14 cellular contexts compared by ENCODE assay signal in the genomic region with DNA sequence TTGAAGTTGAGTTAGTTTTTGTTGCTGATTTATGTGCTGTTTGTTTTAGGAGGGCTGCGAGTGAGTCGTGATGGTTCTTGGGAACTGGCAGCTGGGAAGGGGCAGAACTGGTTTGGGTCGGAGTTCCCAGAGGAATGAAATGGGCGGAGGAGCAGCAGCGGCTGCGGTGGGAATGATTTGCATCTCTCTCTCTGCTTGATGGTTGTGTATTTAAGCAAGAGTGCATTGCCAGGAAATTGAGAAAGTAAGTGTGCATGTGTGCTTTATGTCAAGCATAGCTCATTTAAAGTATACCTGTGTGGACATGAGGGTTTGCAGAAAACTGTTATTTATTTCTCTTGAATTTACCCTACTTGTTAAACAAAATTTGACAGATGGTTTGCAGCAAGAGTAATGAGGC.
DNase-seq lines count a peak whose midpoint lies in the region; ATAC-seq and TF ChIP-seq lines count a peak whose summit lies in the region.
"Had no signal": no experiment of that assay in that cellular context is flagged by ENCODE, and none has a peak within 500 bp of the region (broad histone marks: within the 10 kb centered on the region; RNA-seq: fewer than 3 reads in every experiment).

No MANE protein-coding gene starts in this region.

- DNase-seq in DMS53 (lab: John Stamatoyannopoulos, UW) (peak; percentile 82), NCI-H2029 treated with DMSO at 0.1 percent for 48 hours (lab: John Stamatoyannopoulos, UW) (peak; percentile 5), fibroblast of lung (ENCODE audit: low read depth in 2 of 2) (peak; percentile 54 to 78), osteoblast (ENCODE audit: insufficient read length, low spot score, missing footprints) (no peak), occipital lobe (lab: John Stamatoyannopoulos, UW) (no peak), cardiac septum (ENCODE audit: low spot score) (no peak)
- no peak for DNase-seq in activated naive CD8-positive, alpha-beta T cell treated with anti-CD3 and anti-CD28 coated beads, Interleukin-2, amount 50 U/mL, for 24 hours
- DNase-seq: activated CD8-positive, alpha-beta memory T cell treated with anti-CD3 and anti-CD28 coated beads, Interleukin-2, amount 10 ng/mL, durations not matched to agents 7 days and 5 days; C1 segment of cervical spinal cord; effector memory CD4-positive, alpha-beta T cell; NCI-H1930; RPMI8226; small intestine had no signal

- no peak overlapping the region for H3K9ac ChIP-seq in fibroblast of lung (ENCODE audit: insufficient read depth, low read length)

- H2AFZ ChIP-seq in fibroblast of lung (ENCODE audit: low read length) = no peak overlapping the region
- no peak overlapping the region for H2AFZ ChIP-seq in osteoblast (ENCODE audit: low read length)

- peaks cover 13% of the 10 kb centered on the region for H3K9me3 Mint-ChIP-seq in activated naive CD8-positive, alpha-beta T cell treated with anti-CD3 and anti-CD28 coated beads, Interleukin-2, amount 50 U/mL, for 24 hours

- no peaks in the 10 kb centered on the region for H3K36me3 Mint-ChIP-seq in activated naive CD8-positive, alpha-beta T cell treated with anti-CD3 and anti-CD28 coated beads, Interleukin-2, amount 50 U/mL, for 24 hours (ENCODE audit: low read depth)
- H3K36me3 Mint-ChIP-seq: activated CD8-positive, alpha-beta memory T cell treated with anti-CD3 and anti-CD28 coated beads, Interleukin-2, amount 10 ng/mL, durations not matched to agents 7 days and 5 days had no signal

- ATAC-seq in activated naive CD8-positive, alpha-beta T cell treated with anti-CD3 and anti-CD28 coated beads, Interleukin-2, amount 50 U/mL, for 24 hours = no peak
- no peak for ATAC-seq in HG03175 (IDR thresholded peaks at IDR 0.05; ENCODE audit: unreplicated experiment)
- ATAC-seq: activated CD8-positive, alpha-beta memory T cell treated with anti-CD3 and anti-CD28 coated beads, Interleukin-2, amount 10 ng/mL, durations not matched to agents 7 days and 5 days had no signal

- H3K27ac Mint-ChIP-seq in activated naive CD8-positive, alpha-beta T cell treated with anti-CD3 and anti-CD28 coated beads, Interleukin-2, amount 50 U/mL, for 24 hours = no peak overlapping the region
- H3K27ac Mint-ChIP-seq: activated CD8-positive, alpha-beta memory T cell treated with anti-CD3 and anti-CD28 coated beads, Interleukin-2, amount 10 ng/mL, durations not matched to agents 7 days and 5 days had no signal

- intact Hi-C loops in cardiac septum (cut with DNase I) = no loop called here

- H3K4me3 Mint-ChIP-seq in activated naive CD8-positive, alpha-beta T cell treated with anti-CD3 and anti-CD28 coated beads, Interleukin-2, amount 50 U/mL, for 24 hours = no peak overlapping the region
- H3K4me3 Mint-ChIP-seq: activated CD8-positive, alpha-beta memory T cell treated with anti-CD3 and anti-CD28 coated beads, Interleukin-2, amount 10 ng/mL, durations not matched to agents 7 days and 5 days had no signal

- H3K4me1 Mint-ChIP-seq in activated naive CD8-positive, alpha-beta T cell treated with anti-CD3 and anti-CD28 coated beads, Interleukin-2, amount 50 U/mL, for 24 hours = peaks cover 6% of the 10 kb centered on the region

- H3K27ac ChIP-seq in fibroblast of lung (ENCODE audit: insufficient read depth, low read length) (no peak overlapping the region), osteoblast (ENCODE audit: low read depth, low read length) (no peak overlapping the region)

- H4K20me1 ChIP-seq in fibroblast of lung (ENCODE audit: control insufficient read depth, extremely low read depth, insufficient read depth, low read length) (no peaks in the 10 kb centered on the region), osteoblast (ENCODE audit: insufficient read depth, low read length) (no peaks in the 10 kb centered on the region)

- H3K4me1 ChIP-seq in fibroblast of lung (ENCODE audit: control insufficient read depth, extremely low read depth, insufficient read depth, low read length) (peaks cover 13% of the 10 kb centered on the region), osteoblast (ENCODE audit: insufficient read depth, low read length) (peaks cover 22% of the 10 kb centered on the region)

- TF ChIP-seq CTCF in fibroblast of lung (conservative IDR thresholded peaks at IDR 0.05 in 1 of 2, IDR thresholded peaks at IDR 0.05 in 1 of 2; ENCODE audit: low read depth in 1 of 2, low read length in 2 of 2) (no peak), osteoblast (IDR thresholded peaks at IDR 0.05; ENCODE audit: extremely low read depth, low read depth, low read length) (no peak)

- H3K4me3 ChIP-seq in fibroblast of lung (replicated peaks in 1 of 4; ENCODE audit: control extremely low read depth in 1 of 4, insufficient read depth in 1 of 4, low read depth in 3 of 4, low read length in 4 of 4) = no peak overlapping the region
- H3K4me3 ChIP-seq in osteoblast (ENCODE audit: insufficient read depth, low read length) = no peak overlapping the region

- H3K9me3 ChIP-seq in fibroblast of lung (ENCODE audit: control insufficient read depth, insufficient read depth, low read depth, low read length) (no peaks in the 10 kb centered on the region), osteoblast (ENCODE audit: low read depth, low read length) (no peaks in the 10 kb centered on the region)

- H3K27me3 ChIP-seq in fibroblast of lung (ENCODE audit: control insufficient read depth, insufficient read depth, low read length) (peaks cover 2% of the 10 kb centered on the region), osteoblast (ENCODE audit: insufficient read depth, low read length) (peaks cover 10% of the 10 kb centered on the region)

- no peaks in the 10 kb centered on the region for H3K36me3 ChIP-seq in fibroblast of lung (ENCODE audit: control insufficient read depth, insufficient read depth, low read length)
- no peaks in the 10 kb centered on the region for H3K36me3 ChIP-seq in osteoblast (ENCODE audit: insufficient read depth, low read length)

- H3K27me3 Mint-ChIP-seq in activated naive CD8-positive, alpha-beta T cell treated with anti-CD3 and anti-CD28 coated beads, Interleukin-2, amount 50 U/mL, for 24 hours = peaks cover 7% of the 10 kb centered on the region
- H3K27me3 Mint-ChIP-seq: activated CD8-positive, alpha-beta memory T cell treated with anti-CD3 and anti-CD28 coated beads, Interleukin-2, amount 10 ng/mL, durations not matched to agents 7 days and 5 days had no signal

- H3K4me2 ChIP-seq in fibroblast of lung (ENCODE audit: extremely low read depth, insufficient read depth, low read length) = no peak overlapping the region
- H3K4me2 ChIP-seq in osteoblast (ENCODE audit: insufficient read depth, low read length) = peak overlapping the region; percentile 20

- no peaks in the 10 kb centered on the region for H3K79me2 ChIP-seq in fibroblast of lung (ENCODE audit: control insufficient read depth, insufficient read depth, low read length)
- H3K79me2 ChIP-seq in osteoblast (ENCODE audit: insufficient read depth, low read length) = no peaks in the 10 kb centered on the region

Comparison
In these comparisons a context has a peak if more than half of its experiments do, and no peak if none do; other contexts are left out.
1. DNase-seq: peak in DMS53 (single experiment), NCI-H2029 treated with DMSO at 0.1 percent for 48 hours (single experiment) and fibroblast of lung (2 of 2); none in osteoblast (single experiment), activated naive CD8-positive, alpha-beta T cell treated with anti-CD3 and anti-CD28 coated beads, Interleukin-2, amount 50 U/mL, for 24 hours (single experiment), occipital lobe (single experiment) and cardiac septum (single experiment).